Comparison of ENCODE assay signal across 23 cellular contexts in the genomic region with DNA sequence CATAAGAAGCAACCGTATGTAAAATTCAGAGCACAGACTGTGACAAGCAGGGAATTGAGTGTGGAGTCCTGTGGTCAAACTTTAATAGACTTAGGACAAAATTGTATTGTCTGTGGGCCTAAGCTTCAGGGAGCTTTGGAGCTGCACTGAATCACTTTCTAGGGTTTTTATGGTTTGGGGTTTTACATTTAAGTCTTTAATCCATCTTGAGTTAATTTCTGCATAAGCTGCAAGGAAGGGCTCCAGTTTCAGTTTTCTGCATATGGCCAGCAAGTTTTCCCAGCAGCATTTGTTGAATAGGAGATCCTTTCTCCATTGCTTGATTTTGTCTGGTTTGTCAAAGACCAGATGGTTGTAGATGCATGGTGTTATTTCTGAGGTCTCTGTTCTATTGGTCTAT.
"Had no signal": no experiment of that assay in that cellular context is flagged by ENCODE, and none has a peak within 500 bp of the region (broad histone marks: within the 10 kb centered on the region; RNA-seq: fewer than 3 reads in every experiment).

No MANE protein-coding gene starts in this region.

- H3K4me3 ChIP-seq: colonic mucosa, coronary artery, dorsolateral prefrontal cortex, esophagus squamous epithelium, gastrocnemius medialis, gastroesophageal sphincter, heart left ventricle, heart right ventricle had no signal

- H3K9me3 ChIP-seq: colonic mucosa, gastrocnemius medialis had no signal

- H3K27ac Mint-ChIP-seq: dendritic cell treated with granulocyte-macrophage colony-stimulating factor and Interleukin-4, amounts not matched to agents 40 ng/mL and 50 ng/mL, for 4 days; effector memory CD8-positive, alpha-beta T cell; endodermal cell had no signal

- H3K27ac ChIP-seq: colonic mucosa, coronary artery, epithelial cell of prostate, esophagus squamous epithelium, foreskin keratinocyte, gastrocnemius medialis, gastroesophageal sphincter, heart left ventricle, heart right ventricle had no signal

- H3K27me3 ChIP-seq: colonic mucosa, gastrocnemius medialis, heart left ventricle had no signal

- DNase-seq: colonic mucosa; cortex of kidney; dermis blood vessel endothelial cell; dorsolateral prefrontal cortex; effector CD4-positive, alpha-beta T cell; effector CD8-positive, alpha-beta T cell; effector memory CD4-positive, alpha-beta T cell; effector memory CD8-positive, alpha-beta T cell; endodermal cell; erythroblast; esophagus squamous epithelium; foreskin fibroblast; foreskin keratinocyte; foreskin melanocyte; gastrocnemius medialis; glutamatergic neuron; heart left ventricle; heart right ventricle had no signal

- H3K4me1 ChIP-seq: colonic mucosa, esophagus squamous epithelium, foreskin keratinocyte, gastrocnemius medialis, gastroesophageal sphincter had no signal

- H3K4me3 Mint-ChIP-seq: dendritic cell treated with granulocyte-macrophage colony-stimulating factor and Interleukin-4, amounts not matched to agents 40 ng/mL and 50 ng/mL, for 4 days; effector memory CD8-positive, alpha-beta T cell; endodermal cell had no signal

- ATAC-seq: effector memory CD8-positive, alpha-beta T cell; esophagus mucosa; foreskin keratinocyte; gastrocnemius medialis; gastroesophageal sphincter; heart left ventricle; heart right ventricle had no signal

- H3K36me3 ChIP-seq: colonic mucosa, esophagus squamous epithelium, gastrocnemius medialis, gastroesophageal sphincter, heart left ventricle, heart right ventricle had no signal
